In genomic region chr21:32276671-32277070, GRCh38 we compare ENCODE assay signal across 31 cellular contexts. TPM values are rescaled to one million over a fixed set of nuclear protein-coding genes. Genes with fewer than 3 reads are reported as not detected.
"Had no signal": no experiment of that assay in that cellular context is flagged by ENCODE, and none has a peak within 500 bp of the region (broad histone marks: within the 10 kb centered on the region; RNA-seq: fewer than 3 reads in every experiment).

No MANE protein-coding gene starts in this region.

- H3K27me3 ChIP-seq: body of pancreas, dorsolateral prefrontal cortex, gastrocnemius medialis, left lung, uterus had no signal

- ATAC-seq: body of pancreas; gastrocnemius medialis; left lung; mucosa of descending colon; psoas muscle; stimulated activated memory B cell treated with anti-CD40 and anti-IgM and Interleukin-4, amounts not matched to agents 10 μg/mL and 1 μg/mL and 100 μg/mL, for 72 hours; stimulated activated naive CD8-positive, alpha-beta T cell treated with anti-CD3 and anti-CD28 coated beads, Interleukin-15, amount 100 ng/mL, for 72 hours; T-cell had no signal

- H3K4me3 Mint-ChIP-seq: stimulated activated memory B cell treated with anti-CD40 and anti-IgM and Interleukin-4, amounts not matched to agents 10 μg/mL and 1 μg/mL and 100 μg/mL, for 72 hours; stimulated activated naive CD8-positive, alpha-beta T cell treated with anti-CD3 and anti-CD28 coated beads, Interleukin-15, amount 100 ng/mL, for 72 hours had no signal

- H3K4me1 ChIP-seq: uterus had no signal

- H3K9me3 ChIP-seq: body of pancreas, gastrocnemius medialis, left lung, mucosa of descending colon, psoas muscle, uterus had no signal

- H3K36me3 ChIP-seq: gastrocnemius medialis, uterus had no signal

- H3K9ac ChIP-seq: parathyroid adenoma had no signal

- H3K27me3 Mint-ChIP-seq: stimulated activated memory B cell treated with anti-CD40 and anti-IgM and Interleukin-4, amounts not matched to agents 10 μg/mL and 1 μg/mL and 100 μg/mL, for 72 hours; stimulated activated naive CD8-positive, alpha-beta T cell treated with anti-CD3 and anti-CD28 coated beads, Interleukin-15, amount 100 ng/mL, for 72 hours; T-cell; type B pancreatic cell had no signal

- H3K4me3 ChIP-seq: body of pancreas, coronary artery, gastrocnemius medialis, left lung, mucosa of descending colon, psoas muscle, smooth muscle cell, uterus had no signal

- H3K27ac ChIP-seq: body of pancreas, coronary artery, dorsolateral prefrontal cortex, gastrocnemius medialis, left lung, parathyroid adenoma, psoas muscle, uterus had no signal

- H2AFZ ChIP-seq: parathyroid adenoma had no signal

- H3K27ac Mint-ChIP-seq: stimulated activated memory B cell treated with anti-CD40 and anti-IgM and Interleukin-4, amounts not matched to agents 10 μg/mL and 1 μg/mL and 100 μg/mL, for 72 hours; T-cell; type B pancreatic cell had no signal

- DNase-seq: activated CD4-positive, alpha-beta T cell treated with anti-CD3 and anti-CD28 coated beads for 4 hours; activated CD4-positive, alpha-beta T cell treated with anti-CD3 and anti-CD28 coated beads, Interleukin-2, amount 50 U/mL, for 48 hours; activated CD4-positive, CD25-positive, alpha-beta regulatory T cell; activated CD8-positive, alpha-beta memory T cell treated with anti-CD3 and anti-CD28 coated beads for 24 hours; activated gamma-delta T cell; activated naive CD4-positive, alpha-beta T cell treated with anti-CD3 and anti-CD28 coated beads, Interleukin-2, amount 50 U/mL, for 16 hours; aorta; body of pancreas; dorsolateral prefrontal cortex; effector memory CD4-positive, alpha-beta T cell; gastrocnemius medialis; glutamatergic neuron; left lung; mucosa of descending colon; occipital lobe; psoas muscle; stimulated activated CD4-positive, alpha-beta T cell treated with anti-CD3 and anti-CD28 coated beads, Interleukin-1b, Interleukin-23, amount 100 ng/mL, for 48 hours; stimulated activated CD4-positive, alpha-beta T cell treated with anti-CD3 and anti-CD28 coated beads, Interleukin-4, amount 100 ng/mL, for 4 hours; stimulated activated CD8-positive, alpha-beta memory T cell treated with anti-CD3 and anti-CD28 coated beads, Interleukin-4, amount 100 ng/mL, for 48 hours; stimulated activated naive CD8-positive, alpha-beta T cell treated with anti-CD3 and anti-CD28 coated beads, Interleukin-15, amount 100 ng/mL, for 72 hours; substantia nigra; T-cell; uterus had no signal

- H3K9me3 Mint-ChIP-seq: stimulated activated memory B cell treated with anti-CD40 and anti-IgM and Interleukin-4, amounts not matched to agents 10 μg/mL and 1 μg/mL and 100 μg/mL, for 72 hours; stimulated activated naive CD8-positive, alpha-beta T cell treated with anti-CD3 and anti-CD28 coated beads, Interleukin-15, amount 100 ng/mL, for 72 hours; T-cell; type B pancreatic cell had no signal

- H3K79me2 ChIP-seq: parathyroid adenoma had no signal

RNA-seq across cellular contexts. Expression of gene MRAP, which starts 22.0 kb away (rescaled TPM):
- total RNA-seq: cardiac septum, epithelial cell of proximal tubule, gastrocnemius medialis, lung microvascular endothelial cell, mucosa of descending colon, occipital lobe, smooth muscle cell, T-cell, uterus had no signal
